Comparison of ENCODE assay signal across 12 cellular contexts in genomic region chr20:19314619-19315018, GRCh38.
"Had no signal": no experiment of that assay in that cellular context is flagged by ENCODE, and none has a peak within 500 bp of the region (broad histone marks: within the 10 kb centered on the region; RNA-seq: fewer than 3 reads in every experiment).

No MANE protein-coding gene starts in this region.

- H3K27me3 ChIP-seq: gastrocnemius medialis, testis had no signal

- H3K36me3 ChIP-seq: gastrocnemius medialis, heart right ventricle, WERI-Rb-1 had no signal

- DNase-seq: activated CD4-positive, alpha-beta T cell treated with anti-CD3 and anti-CD28 coated beads, Interleukin-2, amount 50 U/mL, for 4 hours; activated gamma-delta T cell; gastrocnemius medialis; heart right ventricle; mesendoderm; naive thymus-derived CD4-positive, alpha-beta T cell; stimulated activated CD4-positive, alpha-beta T cell treated with anti-CD3 and anti-CD28 coated beads, Interleukin-2, amount 100 ng/mL, for 24 hours; SW 1271; testis; WERI-Rb-1 had no signal

- ATAC-seq: gastrocnemius medialis; heart right ventricle; naive thymus-derived CD4-positive, alpha-beta T cell had no signal

- H3K4me1 ChIP-seq: testis had no signal

- H3K9me3 Mint-ChIP-seq: activated naive CD4-positive, alpha-beta T cell treated with anti-CD3 and anti-CD28 coated beads, Interleukin-2, amount 50 U/mL, for 24 hours; naive thymus-derived CD4-positive, alpha-beta T cell had no signal

- H3K4me3 ChIP-seq: gastrocnemius medialis, heart right ventricle, testis had no signal

- H3K36me3 Mint-ChIP-seq: activated naive CD4-positive, alpha-beta T cell treated with anti-CD3 and anti-CD28 coated beads, Interleukin-2, amount 50 U/mL, for 24 hours; naive thymus-derived CD4-positive, alpha-beta T cell had no signal

- H3K4me3 Mint-ChIP-seq: activated naive CD4-positive, alpha-beta T cell treated with anti-CD3 and anti-CD28 coated beads, Interleukin-2, amount 50 U/mL, for 24 hours; naive thymus-derived CD4-positive, alpha-beta T cell had no signal

- H3K27ac ChIP-seq: gastrocnemius medialis, heart right ventricle, testis, WERI-Rb-1 had no signal

- FAIRE-seq: astrocyte had no signal

- H3K27ac Mint-ChIP-seq: activated naive CD4-positive, alpha-beta T cell treated with anti-CD3 and anti-CD28 coated beads, Interleukin-2, amount 50 U/mL, for 24 hours; naive thymus-derived CD4-positive, alpha-beta T cell had no signal

- H3K9me3 ChIP-seq: gastrocnemius medialis, heart right ventricle, testis had no signal
